6 cellular contexts compared by ENCODE assay signal in the genomic region with DNA sequence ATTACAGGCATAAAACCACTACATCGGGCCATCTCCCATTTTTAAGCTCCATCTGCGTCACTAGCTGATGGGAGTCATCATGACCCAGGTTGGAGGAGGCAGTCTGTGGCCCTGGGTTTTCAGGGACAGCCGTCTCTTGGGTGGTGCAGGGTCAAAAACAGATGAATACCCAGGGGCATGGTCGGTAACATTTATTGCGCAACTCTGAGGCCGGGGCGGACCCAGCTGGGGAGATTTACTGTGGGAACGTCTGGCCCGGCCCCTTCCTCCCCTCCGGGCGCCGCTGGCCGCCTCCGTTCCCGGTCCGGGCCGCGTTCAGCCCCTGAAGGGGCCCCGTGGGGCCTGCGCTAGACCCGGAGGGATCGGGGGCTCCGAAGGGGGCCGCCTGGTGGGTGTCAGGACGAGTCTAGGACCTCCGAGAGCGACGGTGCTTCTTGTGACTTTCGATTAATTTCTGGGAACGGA. TPM values are rescaled to one million over a fixed set of nuclear protein-coding genes. Genes with fewer than 3 reads are reported as not detected.
DNase-seq lines count a peak whose midpoint lies in the region; ATAC-seq and TF ChIP-seq lines count a peak whose summit lies in the region.

No MANE protein-coding gene starts in this region.

- no peaks in the 10 kb centered on the region for H3K79me2 ChIP-seq in fibroblast of lung (ENCODE audit: control insufficient read depth, insufficient read depth, low read length)

- TF ChIP-seq POLR2A in NB4 (IDR thresholded peaks at IDR 0.05; ENCODE audit: extremely low read depth, insufficient read length), result no peak

- H3K9ac ChIP-seq in fibroblast of lung (ENCODE audit: insufficient read depth, low read length), result peak overlapping the region; percentile 7

- no peaks in the 10 kb centered on the region for H3K9me3 ChIP-seq in fibroblast of lung (ENCODE audit: control insufficient read depth, insufficient read depth, low read depth, low read length)

- TF ChIP-seq CTCF in NB4 (IDR thresholded peaks at IDR 0.05; ENCODE audit: low read depth, low read length) (no peak), fibroblast of lung (conservative IDR thresholded peaks at IDR 0.05 in 1 of 2, IDR thresholded peaks at IDR 0.05 in 1 of 2; ENCODE audit: low read depth in 1 of 2, low read length in 2 of 2) (no peak)

- peaks cover 9% of the 10 kb centered on the region for H3K27me3 ChIP-seq in fibroblast of lung (ENCODE audit: control insufficient read depth, insufficient read depth, low read length)

- no peak overlapping the region for H3K27ac ChIP-seq in fibroblast of lung (ENCODE audit: insufficient read depth, low read length)

- no peak for ATAC-seq in GM21619 (IDR thresholded peaks at IDR 0.05; ENCODE audit: unreplicated experiment)

- H3K36me3 ChIP-seq in fibroblast of lung (ENCODE audit: control insufficient read depth, insufficient read depth, low read length), result no peaks in the 10 kb centered on the region

- H3K4me1 ChIP-seq in fibroblast of lung (ENCODE audit: control insufficient read depth, extremely low read depth, insufficient read depth, low read length), result no peaks in the 10 kb centered on the region

- peak overlapping the region; percentile 13 for H3K4me2 ChIP-seq in fibroblast of lung (ENCODE audit: extremely low read depth, insufficient read depth, low read length)

- H3K4me3 ChIP-seq in NB4 (ENCODE audit: low read depth, low read length) (no peak overlapping the region), fibroblast of lung (replicated peaks in 1 of 4; ENCODE audit: control extremely low read depth in 1 of 4, insufficient read depth in 1 of 4, low read depth in 3 of 4, low read length in 4 of 4) (peak overlapping the region in 3 of 4 experiments; percentile 4 to 35 (median 22)), skeletal muscle cell (ENCODE audit: low read depth, low read length) (peak overlapping the region; percentile 27)

- DNase-seq in NB4 (ENCODE audit: low read depth) (peak; percentile 70), fibroblast of lung (ENCODE audit: low read depth in 2 of 2) (peak in 1 of 2 donors; percentile 52), skeletal muscle cell (ENCODE audit: low read depth) (peak; percentile 25), dermis blood vessel endothelial cell (no peak), AG08396 (ENCODE audit: low spot score) (no peak)

- H2AFZ ChIP-seq in fibroblast of lung (ENCODE audit: low read length), result no peak overlapping the region

- no peaks in the 10 kb centered on the region for H4K20me1 ChIP-seq in fibroblast of lung (ENCODE audit: control insufficient read depth, extremely low read depth, insufficient read depth, low read length)

RNA-seq across cellular contexts. Expression of gene RGL3, which starts 1.3 kb away (rescaled TPM):
- 1.8 and 4.0 TPM in 2 replicates for total RNA-seq in fibroblast of lung
- 0.20 and 0.90 TPM in 2 replicates for polyA plus RNA-seq in fibroblast of lung
- polyA plus RNA-seq in fibroblast of lung (2012), result 0.26 and 0.97 TPM in 2 replicates
- 1.3 TPM in 1 of 2 replicates, not detected in the other for polyA minus RNA-seq in fibroblast of lung (ENCODE audit: low replicate concordance)
- total RNA-seq in dermis blood vessel endothelial cell, result 2.1 and 4.3 TPM in 2 replicates

RNA-seq across cellular contexts. Expression of gene ODAD3, which starts 14.5 kb away (rescaled TPM):
- 0.26 and 0.66 TPM in 2 replicates for total RNA-seq in fibroblast of lung
- polyA plus RNA-seq in fibroblast of lung, result 0.32 and 0.67 TPM in 2 replicates
- 0.34 and 0.89 TPM in 2 replicates for polyA plus RNA-seq in fibroblast of lung (2012)
- polyA minus RNA-seq in fibroblast of lung (ENCODE audit: low replicate concordance), result not detected in 2 replicates
- total RNA-seq in dermis blood vessel endothelial cell, result 0.05 TPM in 1 of 2 replicates, not detected in the other

RNA-seq across cellular contexts. Expression of gene PRKCSH, which starts 15.0 kb away (rescaled TPM):
- total RNA-seq in fibroblast of lung (120 and 134 TPM in 2 replicates), dermis blood vessel endothelial cell (117 and 310 TPM in 2 replicates)
- 110 and 117 TPM in 2 replicates for polyA plus RNA-seq in fibroblast of lung
- polyA plus RNA-seq in fibroblast of lung (2012), result 313 and 315 TPM in 2 replicates
- polyA minus RNA-seq in fibroblast of lung (ENCODE audit: low replicate concordance), result 546 and 562 TPM in 2 replicates

RNA-seq across cellular contexts. Expression of gene EPOR, which starts 36.3 kb away (rescaled TPM):
- total RNA-seq in fibroblast of lung (6.4 and 9.2 TPM in 2 replicates), dermis blood vessel endothelial cell (6.0 and 8.2 TPM in 2 replicates)
- 3.6 and 3.8 TPM in 2 replicates for polyA plus RNA-seq in fibroblast of lung
- polyA plus RNA-seq in fibroblast of lung (2012), result 4.4 and 6.0 TPM in 2 replicates
- polyA minus RNA-seq in fibroblast of lung (ENCODE audit: low replicate concordance), result 4.8 and 6.3 TPM in 2 replicates

RNA-seq across cellular contexts. Expression of gene SWSAP1, which starts 46.0 kb away (rescaled TPM):
- total RNA-seq in fibroblast of lung (0.50 and 0.51 TPM in 2 replicates), dermis blood vessel endothelial cell (0.79 and 0.85 TPM in 2 replicates)
- 0.76 and 1.2 TPM in 2 replicates for polyA plus RNA-seq in fibroblast of lung
- 1.6 and 1.7 TPM in 2 replicates for polyA plus RNA-seq in fibroblast of lung (2012)
- 0.96 TPM in 1 of 2 replicates, not detected in the other for polyA minus RNA-seq in fibroblast of lung (ENCODE audit: low replicate concordance)

Comparison
In these comparisons a context has a peak if more than half of its experiments do, and no peak if none do; other contexts are left out.
1. DNase-seq: peak in NB4 (single experiment) and skeletal muscle cell (single experiment); none in dermis blood vessel endothelial cell (single experiment) and AG08396 (single experiment).